8 cellular contexts compared by ENCODE assay signal in the genomic region with DNA sequence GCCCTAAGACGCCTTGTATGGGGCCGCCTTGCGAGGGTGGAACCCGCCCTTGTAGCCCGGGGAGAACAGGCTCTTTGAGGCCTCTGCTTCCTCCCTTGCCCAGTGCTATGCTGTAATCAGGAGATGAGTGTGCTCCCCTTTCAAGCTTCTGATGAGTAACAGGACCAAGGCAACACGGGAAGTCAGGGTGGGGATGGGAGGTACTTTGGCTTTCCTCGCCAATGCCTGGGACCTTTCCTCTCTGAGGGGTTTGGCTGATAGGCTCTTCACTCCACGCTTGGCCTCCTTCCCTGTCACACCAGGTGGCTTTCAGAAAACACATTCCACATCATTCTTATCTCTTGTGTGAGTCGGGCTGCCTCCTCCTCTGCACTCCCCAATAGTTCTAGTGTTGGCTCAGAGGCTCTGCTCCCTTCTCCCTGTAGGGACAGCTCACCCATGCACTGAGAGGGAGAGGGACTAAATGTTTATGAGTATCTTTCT.
A peak's percentile ranks its signal among the peaks of the same experiment; 100 is the strongest.
DNase-seq lines count a peak whose midpoint lies in the region; ATAC-seq and TF ChIP-seq lines count a peak whose summit lies in the region.

No MANE protein-coding gene starts in this region.

- DNase-seq in EH (ENCODE audit: low read depth) (peak; percentile 73), RWPE2 (ENCODE audit: low spot score) (peak; percentile 71), cardiac fibroblast (ENCODE audit: low read depth in 2 of 2) (peak; percentile 92 to 94), HuH-7.5 (ENCODE audit: low spot score) (no peak), type B pancreatic cell (ENCODE audit: extremely low spot score, unreplicated experiment) (no peak)
- no peak for DNase-seq in naive thymus-derived CD8-positive, alpha-beta T cell

- no peaks in the 10 kb centered on the region for H3K27me3 ChIP-seq in RWPE2 (ENCODE audit: insufficient read depth, poor library complexity, severe bottlenecking)

- peaks cover 8% of the 10 kb centered on the region for H3K4me1 ChIP-seq in RWPE2 (ENCODE audit: insufficient read depth, poor library complexity, severe bottlenecking)

- peak overlapping the region in 4 of 10 donors; percentile 3 to 69 (median 32) for H3K4me3 Mint-ChIP-seq in naive thymus-derived CD8-positive, alpha-beta T cell
- H3K4me3 Mint-ChIP-seq in type B pancreatic cell: no peak overlapping the region

- no peaks in the 10 kb centered on the region for H3K36me3 ChIP-seq in RWPE2 (ENCODE audit: low read depth)

- no peak for TF ChIP-seq CTCF in RWPE2 (IDR thresholded peaks at IDR 0.05; ENCODE audit: poor library complexity, severe bottlenecking)
- peak; percentile 9 for TF ChIP-seq CTCF in cardiac fibroblast (IDR thresholded peaks at IDR 0.05; ENCODE audit: low read depth, low read length)
- no peak for TF ChIP-seq CTCF in type B pancreatic cell (conservative IDR thresholded peaks at IDR 0.05)

- peak overlapping the region; percentile 27 for H3K27ac ChIP-seq in RWPE2 (ENCODE audit: poor library complexity, severe bottlenecking)

- ATAC-seq in RWPE2 (ENCODE audit: low read depth): peak; percentile 98
- ATAC-seq in naive thymus-derived CD8-positive, alpha-beta T cell: peak; percentile 36 to 40
- no peak for ATAC-seq in HG02973 (IDR thresholded peaks at IDR 0.05; ENCODE audit: unreplicated experiment)
- ATAC-seq in HG02678 (IDR thresholded peaks at IDR 0.05; ENCODE audit: unreplicated experiment): no peak

- peak overlapping the region in 9 of 10 donors; percentile 20 to 88 (median 79) for H3K27ac Mint-ChIP-seq in naive thymus-derived CD8-positive, alpha-beta T cell
- H3K27ac Mint-ChIP-seq in type B pancreatic cell: no peak overlapping the region

- peaks cover 34 to 72% (median 68%) of the 10 kb centered on the region in 4 donors for H3K4me1 Mint-ChIP-seq in naive thymus-derived CD8-positive, alpha-beta T cell
- no peaks in the 10 kb centered on the region for H3K4me1 Mint-ChIP-seq in type B pancreatic cell (ENCODE audit: unreplicated experiment)

- no peaks in the 10 kb centered on the region for H3K36me3 Mint-ChIP-seq in naive thymus-derived CD8-positive, alpha-beta T cell
- no peaks in the 10 kb centered on the region for H3K36me3 Mint-ChIP-seq in type B pancreatic cell

- H3K4me3 ChIP-seq in RWPE2 (ENCODE audit: severe bottlenecking): no peak overlapping the region
- H3K4me3 ChIP-seq in cardiac fibroblast (replicated peaks in 1 of 2; ENCODE audit: low read depth in 2 of 2, low read length in 2 of 2): no peak overlapping the region

- no peaks in the 10 kb centered on the region for H3K27me3 Mint-ChIP-seq in naive thymus-derived CD8-positive, alpha-beta T cell
- no peaks in the 10 kb centered on the region for H3K27me3 Mint-ChIP-seq in type B pancreatic cell

- POLR2A ChIA-PET in naive thymus-derived CD8-positive, alpha-beta T cell (lab: Charles Lee): interaction anchor here (0.6 to 1.4 kb wide), 2 partner anchors 8 to 10 kb away, joined by 3 to 6 read pairs; no protein-coding TSS in a partner anchor

- peaks cover 0 to 7% (median 0%) of the 10 kb centered on the region in 9 donors for H3K9me3 Mint-ChIP-seq in naive thymus-derived CD8-positive, alpha-beta T cell
- H3K9me3 Mint-ChIP-seq in type B pancreatic cell: no peaks in the 10 kb centered on the region

- H3K9me3 ChIP-seq in RWPE2 (ENCODE audit: severe bottlenecking): no peaks in the 10 kb centered on the region

Comparison
In these comparisons a context has a peak if more than half of its experiments do, and no peak if none do; other contexts are left out.
1. DNase-seq: peak in EH (single experiment), RWPE2 (single experiment) and cardiac fibroblast (2 of 2); none in naive thymus-derived CD8-positive, alpha-beta T cell (0 of 10), HuH-7.5 (single experiment) and type B pancreatic cell (single experiment).
2. ATAC-seq: peak in RWPE2 (single experiment) and naive thymus-derived CD8-positive, alpha-beta T cell (2 of 2); none in HG02973 (single experiment) and HG02678 (single experiment).